ENCODE assay signal across 8 cellular contexts in the genomic region with DNA sequence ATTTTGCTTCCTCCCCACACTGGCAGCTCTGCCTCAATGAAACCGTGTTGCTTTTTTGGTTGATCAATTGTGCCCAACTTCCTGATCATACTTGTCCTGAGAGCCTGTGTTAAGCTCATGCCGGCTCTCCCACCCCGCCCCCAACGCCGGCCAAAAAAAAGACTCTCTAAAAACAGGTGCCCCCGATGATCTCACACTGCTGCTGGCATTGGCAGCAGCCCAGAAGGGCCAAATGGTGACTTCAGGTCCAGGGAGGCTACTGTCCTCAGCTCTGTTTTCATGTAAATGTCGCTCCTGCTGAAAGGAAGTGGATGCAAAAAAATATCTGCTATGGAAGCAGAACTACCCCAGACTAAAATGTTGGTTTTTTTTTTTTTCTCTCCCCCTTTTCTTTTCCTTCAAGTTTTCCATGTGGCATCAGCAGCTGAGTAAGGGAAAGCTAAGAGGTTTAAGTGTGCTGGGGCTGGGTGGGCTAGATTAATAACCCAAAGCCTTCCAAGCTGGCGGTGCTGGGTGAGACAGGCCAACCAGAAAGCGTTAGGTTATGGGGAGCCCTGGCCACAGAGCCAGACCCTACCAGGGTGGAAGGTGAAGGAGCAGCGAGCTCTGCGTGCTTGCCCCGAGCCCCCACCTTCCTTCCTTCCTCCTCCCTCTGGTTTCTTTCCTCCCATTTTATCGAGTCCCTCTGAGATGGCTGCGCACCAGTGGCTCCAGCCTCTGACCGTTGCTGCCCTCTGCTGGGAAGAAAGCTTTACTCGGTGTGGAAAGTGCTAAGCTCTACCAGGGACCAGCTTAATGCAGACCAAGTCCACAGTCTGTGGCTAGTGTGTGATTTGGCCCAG.
DNase-seq lines count a peak whose midpoint lies in the region; ATAC-seq and TF ChIP-seq lines count a peak whose summit lies in the region.

No MANE protein-coding gene starts in this region.

- H3K4me2 ChIP-seq in OCI-LY1 (ENCODE audit: low read length): no peak overlapping the region

- DNase-seq in DMS114 treated with DMSO at 0.1 percent for 48 hours (lab: John Stamatoyannopoulos, UW; ENCODE audit: unreplicated experiment) (peak; percentile 72), activated T-helper 1 cell treated with Interleukin-2 at 50 U/mL for 16 hours (ENCODE audit: low read depth) (peak; percentile 9), fibroblast of the aortic adventitia (ENCODE audit: low read depth) (peak; percentile 79), nephron progenitor cell (peak; percentile 91)

- H4K20me1 ChIP-seq in OCI-LY1 (ENCODE audit: insufficient read depth, low read length): no peaks in the 10 kb centered on the region

- H3K27ac ChIP-seq in HUES48 (ENCODE audit: low read depth, low read length) (no peak overlapping the region), OCI-LY1 (ENCODE audit: low read depth, low read length, poor library complexity, severe bottlenecking) (no peak overlapping the region), subcutaneous abdominal adipose tissue (ENCODE audit: low read depth, low read length) (no peak overlapping the region)

- 0 out of 2 replicates have a peak overlapping the region, but pooled peaks have one; percentile 12 for H3K4me3 ChIP-seq in HUES48 (ENCODE audit: low read depth, low read length)
- H3K4me3 ChIP-seq in OCI-LY1 (ENCODE audit: low read depth, low read length, poor library complexity, severe bottlenecking): no peak overlapping the region
- peak overlapping the region; percentile 55 for H3K4me3 ChIP-seq in fibroblast of the aortic adventitia (ENCODE audit: low read depth, low read length)
- H3K4me3 ChIP-seq in subcutaneous abdominal adipose tissue (ENCODE audit: low read depth in 1 of 5, low read length in 5 of 5): peak overlapping the region; percentile 52 to 69 (median 59)

- no peaks in the 10 kb centered on the region for H3K79me2 ChIP-seq in OCI-LY1 (ENCODE audit: insufficient read depth, low read length)

- H3F3A ChIP-seq in OCI-LY1 (ENCODE audit: insufficient read depth, low read length): no peaks in the 10 kb centered on the region

- no peak overlapping the region for H3K27ac Mint-ChIP-seq in nephron progenitor cell

- no peaks in the 10 kb centered on the region for H3K9me3 ChIP-seq in HUES48 (ENCODE audit: control insufficient read depth, insufficient read depth, low read length)
- H3K9me3 ChIP-seq in OCI-LY1 (ENCODE audit: low read length): no peaks in the 10 kb centered on the region
- no peaks in the 10 kb centered on the region for H3K9me3 ChIP-seq in subcutaneous abdominal adipose tissue (ENCODE audit: control insufficient read depth in 5 of 5, low read length in 5 of 5)

- H3K4me1 ChIP-seq in HUES48 (ENCODE audit: control insufficient read depth, insufficient read depth, low read length) (peaks cover 9% of the 10 kb centered on the region), OCI-LY1 (ENCODE audit: insufficient read depth, low read length, severe bottlenecking) (no peaks in the 10 kb centered on the region), subcutaneous abdominal adipose tissue (ENCODE audit: control insufficient read depth in 5 of 5, insufficient read depth in 5 of 5, low read length in 5 of 5) (peaks cover 0 to 19% (median 6%) of the 10 kb centered on the region in 5 donors)

- H3K9me3 Mint-ChIP-seq in nephron progenitor cell: no peaks in the 10 kb centered on the region

- no peaks in the 10 kb centered on the region for H3K27me3 ChIP-seq in HUES48 (ENCODE audit: control insufficient read depth, insufficient read depth, low read length)
- H3K27me3 ChIP-seq in OCI-LY1 (ENCODE audit: insufficient read depth, low read length): 0 out of 2 replicates have a peak, but pooled peaks cover 3% of the 10 kb centered on the region
- H3K27me3 ChIP-seq in subcutaneous abdominal adipose tissue (ENCODE audit: control insufficient read depth in 5 of 5, insufficient read depth in 4 of 5, low read length in 5 of 5): peaks cover 0 to 2% (median 0%) of the 10 kb centered on the region in 5 donors

- no peaks in the 10 kb centered on the region for H3K36me3 Mint-ChIP-seq in nephron progenitor cell (ENCODE audit: low read depth)

- no peaks in the 10 kb centered on the region for H3K9me2 ChIP-seq in OCI-LY1 (ENCODE audit: low read depth, low read length)

- H3K4me3 Mint-ChIP-seq in nephron progenitor cell: peak overlapping the region; percentile 77

- H2AFZ ChIP-seq in OCI-LY1 (ENCODE audit: low read length): no peak overlapping the region

- H3K36me3 ChIP-seq in HUES48 (ENCODE audit: control insufficient read depth, insufficient read depth, low read length) (no peaks in the 10 kb centered on the region), OCI-LY1 (ENCODE audit: insufficient read depth, low read length) (no peaks in the 10 kb centered on the region), subcutaneous abdominal adipose tissue (ENCODE audit: control insufficient read depth in 5 of 5, insufficient read depth in 5 of 5, low read length in 5 of 5) (no peaks in the 10 kb centered on the region)

- H3K27me3 Mint-ChIP-seq in nephron progenitor cell (ENCODE audit: low read depth, poor library complexity): peaks cover 12% of the 10 kb centered on the region

- ATAC-seq in GM21423 (IDR thresholded peaks at IDR 0.05; ENCODE audit: unreplicated experiment): peak; percentile 93

- H3K4me1 Mint-ChIP-seq in nephron progenitor cell: peaks cover 12% of the 10 kb centered on the region

- H3K9ac ChIP-seq in HUES48 (ENCODE audit: low read depth, low read length) (no peak overlapping the region), OCI-LY1 (ENCODE audit: low read length) (no peak overlapping the region), subcutaneous abdominal adipose tissue (ENCODE audit: low read length in 5 of 5) (peak overlapping the region in 1 of 5 donors; percentile 14)

- peak; percentile 75 for TF ChIP-seq CTCF in OCI-LY1 (IDR thresholded peaks at IDR 0.05; ENCODE audit: low read length)
- peak; percentile 89 for TF ChIP-seq CTCF in fibroblast of the aortic adventitia (IDR thresholded peaks at IDR 0.05; ENCODE audit: insufficient read depth, low read length)
- TF ChIP-seq CTCF in nephron progenitor cell (IDR thresholded peaks at IDR 0.05): peak; percentile 70

Comparison
In these comparisons a context has a peak if more than half of its experiments do, and no peak if none do; other contexts are left out.
1. DNase-seq: peak in every context shown above with its lines; median percentile 91 in nephron progenitor cell; 79 in fibroblast of the aortic adventitia; 72 in DMS114 treated with DMSO at 0.1 percent for 48 hours; 9 in activated T-helper 1 cell treated with Interleukin-2 at 50 U/mL for 16 hours.